In the genomic region with DNA sequence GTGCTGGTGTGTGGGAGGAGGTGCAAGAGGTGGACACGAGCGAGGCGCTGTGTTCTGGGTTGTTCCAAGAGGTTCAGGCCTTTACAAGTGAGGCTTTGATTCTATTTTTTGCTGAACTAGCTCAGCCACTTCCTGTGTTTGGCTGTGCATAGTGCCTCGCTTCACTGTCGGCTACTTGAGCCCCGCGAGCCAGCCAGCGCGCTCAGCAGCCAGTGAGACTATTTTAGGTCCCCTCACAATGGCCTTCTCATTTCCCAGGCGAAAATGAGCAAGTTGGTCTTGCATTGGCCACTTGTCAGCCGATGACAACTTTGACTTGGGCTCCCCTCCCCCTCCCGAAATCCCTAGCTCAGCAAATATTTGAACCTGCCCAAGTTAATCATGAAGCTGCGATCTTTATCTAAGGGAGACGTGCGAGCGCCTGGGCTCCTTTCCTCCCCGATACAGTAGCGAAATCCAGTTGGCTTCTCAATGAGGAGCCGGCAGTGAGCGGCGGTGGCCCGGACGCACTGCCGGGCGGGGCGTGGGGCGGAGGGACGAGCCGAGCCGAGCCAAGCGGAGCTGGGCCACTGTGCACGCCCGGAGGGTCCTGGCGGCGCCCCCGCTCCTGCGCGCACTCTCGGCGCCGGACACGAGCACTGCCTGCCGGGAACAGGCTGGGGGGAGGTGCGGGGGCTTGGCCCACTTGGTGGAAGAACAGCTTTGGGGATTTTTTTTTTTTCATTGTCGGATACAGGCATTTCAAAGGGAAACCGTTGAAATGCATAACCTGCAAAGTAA, we compare ENCODE assay signal across 8 cellular contexts.
DNase-seq lines count a peak whose midpoint lies in the region; ATAC-seq and TF ChIP-seq lines count a peak whose summit lies in the region.

No MANE protein-coding gene starts in this region.

- peak overlapping the region; percentile 39 to 74 (median 54) for H3K4me3 ChIP-seq in esophagus squamous epithelium
- peak overlapping the region; percentile 73 to 77 for H3K4me3 ChIP-seq in muscle layer of duodenum (ENCODE audit: low read depth in 1 of 2, low read length in 2 of 2)

- H3K9me3 ChIP-seq in esophagus squamous epithelium: no peaks in the 10 kb centered on the region
- H3K9me3 ChIP-seq in muscle layer of duodenum (ENCODE audit: control insufficient read depth in 1 of 2, low read length in 2 of 2): no peaks in the 10 kb centered on the region

- H3K4me1 Mint-ChIP-seq in stimulated activated naive CD8-positive, alpha-beta T cell treated with anti-CD3 and anti-CD28 coated beads, Interleukin-15, amount 100 ng/mL, for 72 hours: peaks cover 93% of the 10 kb centered on the region

- ATAC-seq in GM18505 (IDR thresholded peaks at IDR 0.05; ENCODE audit: unreplicated experiment) (peak; percentile 76), HG02840 (IDR thresholded peaks at IDR 0.05; ENCODE audit: low FRiP score, unreplicated experiment) (peak; percentile 75)
- ATAC-seq in stimulated activated naive CD8-positive, alpha-beta T cell treated with anti-CD3 and anti-CD28 coated beads, Interleukin-15, amount 100 ng/mL, for 72 hours: peak; percentile 89

- 0 to 1% methylated on average over 8 to 15 of the region's 46 CpGs for WGBS in esophagus squamous epithelium, 2 donors

- H3K9me3 Mint-ChIP-seq in stimulated activated naive CD8-positive, alpha-beta T cell treated with anti-CD3 and anti-CD28 coated beads, Interleukin-15, amount 100 ng/mL, for 72 hours: no peaks in the 10 kb centered on the region

- peaks cover 28 to 100% (median 32%) of the 10 kb centered on the region in 3 donors for H3K4me1 ChIP-seq in esophagus squamous epithelium
- H3K4me1 ChIP-seq in muscle layer of duodenum (ENCODE audit: control insufficient read depth in 1 of 2, insufficient read depth in 2 of 2, low read length in 2 of 2): peaks cover 26 to 80% of the 10 kb centered on the region in 2 donors

- DNase-seq in NCI-H748 treated with DMSO at 0.1 percent for 48 hours (lab: John Stamatoyannopoulos, UW): peak; percentile 56
- DNase-seq in activated T-helper 1 cell treated with Interleukin-2 at 50 U/mL for 16 hours (ENCODE audit: low read depth): peak; percentile 26
- DNase-seq in esophagus squamous epithelium (lab: John Stamatoyannopoulos, UW): no peak
- peak; percentile 42 to 57 for DNase-seq in stimulated activated naive CD8-positive, alpha-beta T cell treated with anti-CD3 and anti-CD28 coated beads, Interleukin-15, amount 100 ng/mL, for 72 hours
- no peak for DNase-seq in GM19240 (ENCODE audit: insufficient read length, low spot score)

- TF ChIP-seq CTCF in esophagus squamous epithelium (IDR thresholded peaks at IDR 0.05): peak in 1 of 6 experiments; percentile 16

- H3K27me3 Mint-ChIP-seq in stimulated activated naive CD8-positive, alpha-beta T cell treated with anti-CD3 and anti-CD28 coated beads, Interleukin-15, amount 100 ng/mL, for 72 hours: no peaks in the 10 kb centered on the region

- H3K27me3 ChIP-seq in esophagus squamous epithelium (no peaks in the 10 kb centered on the region), muscle layer of duodenum (ENCODE audit: low read depth, low read length) (no peaks in the 10 kb centered on the region)

- TF ChIP-seq POLR2A in GM18505 (IDR thresholded peaks at IDR 0.05; ENCODE audit: borderline replicate concordance, extremely low read depth, insufficient read depth, insufficient read length) (peak; percentile 55), esophagus squamous epithelium (IDR thresholded peaks at IDR 0.05) (peak in 2 of 4 donors; percentile 2 to 36)

- H3K36me3 ChIP-seq in esophagus squamous epithelium: peaks cover 0 to 41% (median 0%) of the 10 kb centered on the region in 3 donors
- H3K36me3 ChIP-seq in muscle layer of duodenum (ENCODE audit: control insufficient read depth in 1 of 2, insufficient read depth in 2 of 2, low read length in 2 of 2): peaks cover 11 to 15% of the 10 kb centered on the region in 2 donors

- H3K27ac Mint-ChIP-seq in stimulated activated naive CD8-positive, alpha-beta T cell treated with anti-CD3 and anti-CD28 coated beads, Interleukin-15, amount 100 ng/mL, for 72 hours: peak overlapping the region; percentile 68 to 76

- H3K4me3 Mint-ChIP-seq in stimulated activated naive CD8-positive, alpha-beta T cell treated with anti-CD3 and anti-CD28 coated beads, Interleukin-15, amount 100 ng/mL, for 72 hours: peak overlapping the region; percentile 82 to 93

- H3K27ac ChIP-seq in esophagus squamous epithelium: peak overlapping the region; percentile 80 to 92 (median 88)
- peak overlapping the region; percentile 88 for H3K27ac ChIP-seq in muscle layer of duodenum (ENCODE audit: low read length)

- intact Hi-C loops in esophagus squamous epithelium (cut with DNase I): no loop called here

Comparison
In these comparisons a context has a peak if more than half of its experiments do, and no peak if none do; other contexts are left out.
1. DNase-seq: peak in NCI-H748 treated with DMSO at 0.1 percent for 48 hours (single experiment), activated T-helper 1 cell treated with Interleukin-2 at 50 U/mL for 16 hours (single experiment) and stimulated activated naive CD8-positive, alpha-beta T cell treated with anti-CD3 and anti-CD28 coated beads, Interleukin-15, amount 100 ng/mL, for 72 hours (2 of 2); none in esophagus squamous epithelium (single experiment) and GM19240 (single experiment).
2. Peak in every context shown above with its lines, with median percentiles within 50 percentile points of each other: ATAC-seq.